ENCODE assay signal across 17 cellular contexts in genomic region chr3:149588909-149589308, GRCh38.
DNase-seq lines count a peak whose midpoint lies in the region; ATAC-seq and TF ChIP-seq lines count a peak whose summit lies in the region.
"Had no signal": no experiment of that assay in that cellular context is flagged by ENCODE, and none has a peak within 500 bp of the region (broad histone marks: within the 10 kb centered on the region; RNA-seq: fewer than 3 reads in every experiment).

No MANE protein-coding gene starts in this region.

- WGBS in esophagus squamous epithelium, 2 donors: 22 to 33% methylated on average over 4 of the region's 4 CpGs

- no TSS peak for BruUV-seq in Calu3 (replicated peaks; lab: Mats Ljungman, UMichigan)
- no TSS peak for BruUV-seq in PC-9 (replicated peaks; lab: Mats Ljungman, UMichigan)

- no peak overlapping the region for H3K9ac ChIP-seq in parathyroid adenoma
- H3K9ac ChIP-seq: KMS-11 had no signal

- intact Hi-C loops in Calu3 (cut with micrococcal nuclease; ENCODE audit: unreplicated experiment) (no loop called here), PC-9 (cut with micrococcal nuclease; ENCODE audit: unreplicated experiment) (no loop called here), esophagus squamous epithelium (cut with DNase I) (no loop called here)

- no peaks in the 10 kb centered on the region for H3K9me2 ChIP-seq in PC-9 (ENCODE audit: insufficient read depth)

- H3K79me2 ChIP-seq in PC-9 (ENCODE audit: low read depth): peaks cover 80% of the 10 kb centered on the region
- peaks cover 5% of the 10 kb centered on the region for H3K79me2 ChIP-seq in parathyroid adenoma

- H3K4me2 ChIP-seq in PC-9 (no peak overlapping the region), parathyroid adenoma (ENCODE audit: low read length) (no peak overlapping the region)
- H3K4me2 ChIP-seq: KMS-11 had no signal

- H3K27ac ChIP-seq in PC-9: peak overlapping the region; percentile 7; the same call in 1 of the 2 replicates
- H3K27ac ChIP-seq in esophagus squamous epithelium: peak overlapping the region in 3 of 4 donors; percentile 61 to 72 (median 66)
- peak overlapping the region; percentile 11 for H3K27ac ChIP-seq in parathyroid adenoma
- H3K27ac ChIP-seq: KMS-11, prostate gland had no signal

- H3K9me3 ChIP-seq in PC-9 (ENCODE audit: insufficient read depth, low read depth): no peaks in the 10 kb centered on the region
- H3K9me3 ChIP-seq in esophagus squamous epithelium: no peaks in the 10 kb centered on the region
- no peaks in the 10 kb centered on the region for H3K9me3 ChIP-seq in parathyroid adenoma (ENCODE audit: control insufficient read depth, low read length)
- H3K9me3 ChIP-seq: prostate gland had no signal

- H3K4me3 ChIP-seq in PC-9 (no peak overlapping the region), esophagus squamous epithelium (no peak overlapping the region), parathyroid adenoma (ENCODE audit: low read depth, low read length) (no peak overlapping the region)
- H3K4me3 ChIP-seq: prostate gland had no signal

- H2AFZ ChIP-seq in PC-9 (no peak overlapping the region), parathyroid adenoma (no peak overlapping the region)

- POLR2A ChIA-PET in PC-9 (lab: Charles Lee; ENCODE audit: unreplicated experiment): interaction anchor here (0.6 kb wide), 1 partner anchor 187 kb away, joined by 6 read pairs; no protein-coding TSS in a partner anchor

- TF ChIP-seq POLR2A in esophagus squamous epithelium (IDR thresholded peaks at IDR 0.05): no peak

- no peak for TF ChIP-seq CTCF in Calu3 (IDR thresholded peaks at IDR 0.05; ENCODE audit: unreplicated experiment)
- no peak for TF ChIP-seq CTCF in PC-9 (conservative IDR thresholded peaks at IDR 0.05)
- TF ChIP-seq CTCF in esophagus squamous epithelium (IDR thresholded peaks at IDR 0.05): no peak
- TF ChIP-seq CTCF in parathyroid adenoma (IDR thresholded peaks at IDR 0.05): no peak

- no peaks in the 10 kb centered on the region for H3K27me3 Mint-ChIP-seq in Calu3 (ENCODE audit: unreplicated experiment)
- H3K27me3 Mint-ChIP-seq: stimulated activated memory B cell treated with anti-CD40 and anti-IgM and Interleukin-4, amounts not matched to agents 10 μg/mL and 1 μg/mL and 100 μg/mL, for 72 hours had no signal

- peak overlapping the region; percentile 55 for H3K27ac Mint-ChIP-seq in Calu3 (ENCODE audit: unreplicated experiment)
- H3K27ac Mint-ChIP-seq: activated naive CD8-positive, alpha-beta T cell treated with anti-CD3 and anti-CD28 coated beads for 36 hours; stimulated activated memory B cell treated with anti-CD40 and anti-IgM and Interleukin-4, amounts not matched to agents 10 μg/mL and 1 μg/mL and 100 μg/mL, for 72 hours had no signal

- H3K36me3 ChIP-seq in PC-9 (ENCODE audit: low read depth): no peaks in the 10 kb centered on the region
- no peaks in the 10 kb centered on the region for H3K36me3 ChIP-seq in esophagus squamous epithelium
- no peaks in the 10 kb centered on the region for H3K36me3 ChIP-seq in parathyroid adenoma (ENCODE audit: control insufficient read depth, insufficient read depth, low read length)
- H3K36me3 ChIP-seq: prostate gland had no signal

- H3K36me3 Mint-ChIP-seq in Calu3 (ENCODE audit: insufficient read depth, unreplicated experiment): peaks cover 54% of the 10 kb centered on the region
- H3K36me3 Mint-ChIP-seq: activated naive CD8-positive, alpha-beta T cell treated with anti-CD3 and anti-CD28 coated beads for 36 hours; stimulated activated memory B cell treated with anti-CD40 and anti-IgM and Interleukin-4, amounts not matched to agents 10 μg/mL and 1 μg/mL and 100 μg/mL, for 72 hours had no signal

- no peaks in the 10 kb centered on the region for H3K9me3 Mint-ChIP-seq in Calu3 (ENCODE audit: low read depth, unreplicated experiment)
- H3K9me3 Mint-ChIP-seq: activated naive CD8-positive, alpha-beta T cell treated with anti-CD3 and anti-CD28 coated beads for 36 hours; stimulated activated memory B cell treated with anti-CD40 and anti-IgM and Interleukin-4, amounts not matched to agents 10 μg/mL and 1 μg/mL and 100 μg/mL, for 72 hours had no signal

- no peak overlapping the region for H3K4me3 Mint-ChIP-seq in Calu3 (ENCODE audit: low read depth, unreplicated experiment)
- H3K4me3 Mint-ChIP-seq: activated naive CD8-positive, alpha-beta T cell treated with anti-CD3 and anti-CD28 coated beads for 36 hours; stimulated activated memory B cell treated with anti-CD40 and anti-IgM and Interleukin-4, amounts not matched to agents 10 μg/mL and 1 μg/mL and 100 μg/mL, for 72 hours had no signal

- H4K20me1 ChIP-seq in PC-9 (ENCODE audit: insufficient read depth): no peaks in the 10 kb centered on the region

- DNase-seq in Calu3: no peak
- DNase-seq in PC-9: no peak
- no peak for DNase-seq in esophagus squamous epithelium (lab: John Stamatoyannopoulos, UW)
- no peak for DNase-seq in activated CD4-positive, alpha-beta T cell treated with anti-CD3 and anti-CD28 coated beads for 1 hour
- DNase-seq in activated CD8-positive, alpha-beta memory T cell treated with anti-CD3 and anti-CD28 coated beads for 24 hours: no peak
- DNase-seq in NCI-H226: no peak
- DNase-seq: activated CD4-positive, CD25-positive, alpha-beta regulatory T cell; activated CD8-positive, alpha-beta memory T cell treated with anti-CD3 and anti-CD28 coated beads, Interleukin-2, amount 50 U/mL, for 48 hours; activated naive CD8-positive, alpha-beta T cell treated with anti-CD3 and anti-CD28 coated beads for 36 hours; C1 segment of cervical spinal cord; NK-92 treated with Interleukin-12 subunit alpha and Interleukin-12 subunit beta, amount 100 ng/mL, for 24 hours; stimulated activated CD4-positive, alpha-beta T cell treated with anti-CD3 and anti-CD28 coated beads, Interleukin-4, amount 100 ng/mL, for 1 hour had no signal

- no peaks in the 10 kb centered on the region for H3K27me3 ChIP-seq in PC-9 (ENCODE audit: insufficient read depth, low read depth)
- H3K27me3 ChIP-seq in esophagus squamous epithelium: no peaks in the 10 kb centered on the region
- H3K27me3 ChIP-seq in parathyroid adenoma (ENCODE audit: control insufficient read depth, insufficient read depth, low read length): no peaks in the 10 kb centered on the region

- H3F3A ChIP-seq in PC-9 (ENCODE audit: insufficient read depth, low read depth): peaks cover 29% of the 10 kb centered on the region

- CTCF ChIA-PET in Calu3 (lab: Charles Lee): interaction anchor here (0.6 kb wide), 2 partner anchors 48 to 1099 kb away, joined by 3 to 4 read pairs; no protein-coding TSS in a partner anchor
- CTCF ChIA-PET in PC-9 (lab: Charles Lee): no interaction called here

- peaks cover 74% of the 10 kb centered on the region for H3K4me1 Mint-ChIP-seq in Calu3 (ENCODE audit: low read depth, unreplicated experiment)
- H3K4me1 Mint-ChIP-seq: activated naive CD8-positive, alpha-beta T cell treated with anti-CD3 and anti-CD28 coated beads for 36 hours had no signal

- no peak for ATAC-seq in HG02588 (IDR thresholded peaks at IDR 0.05; ENCODE audit: unreplicated experiment)
- ATAC-seq: stimulated activated memory B cell treated with anti-CD40 and anti-IgM and Interleukin-4, amounts not matched to agents 10 μg/mL and 1 μg/mL and 100 μg/mL, for 72 hours had no signal

- H3K4me1 ChIP-seq in PC-9 (replicated peaks; ENCODE audit: insufficient read depth): peaks cover 48% of the 10 kb centered on the region
- peaks cover 3 to 84% (median 39%) of the 10 kb centered on the region in 3 donors for H3K4me1 ChIP-seq in esophagus squamous epithelium
- no peaks in the 10 kb centered on the region for H3K4me1 ChIP-seq in parathyroid adenoma
- H3K4me1 ChIP-seq: prostate gland had no signal

Comparison
In these comparisons a context has a peak if more than half of its experiments do, and no peak if none do; other contexts are left out.
1. H3K27ac ChIP-seq: peak in every context shown above with its lines; median percentile 66 in esophagus squamous epithelium; 11 in parathyroid adenoma; 7 in PC-9.